In genomic region chr1:248841702-248842395, GRCh38 we compare ENCODE assay signal across 8 cellular contexts. TPM values are rescaled to one million over a fixed set of nuclear protein-coding genes. Genes with fewer than 3 reads are reported as not detected.
DNase-seq lines count a peak whose midpoint lies in the region; ATAC-seq and TF ChIP-seq lines count a peak whose summit lies in the region.

No MANE protein-coding gene starts in this region.

- no peaks in the 10 kb centered on the region for H3K9me3 ChIP-seq in T-helper 17 cell (ENCODE audit: control insufficient read depth, low read length, poor library complexity, severe bottlenecking)

- TF ChIP-seq CTCF in GM12874 (IDR thresholded peaks at IDR 0.05; ENCODE audit: insufficient read depth, low read depth, low read length) (peak; percentile 51), epithelial cell of proximal tubule (conservative IDR thresholded peaks at IDR 0.05; ENCODE audit: low read depth, low read length) (peak; percentile 64), osteocyte (IDR thresholded peaks at IDR 0.05) (peak; percentile 55)

- no peaks in the 10 kb centered on the region for H3K9me3 Mint-ChIP-seq in osteocyte (ENCODE audit: unreplicated experiment)

- H3K36me3 Mint-ChIP-seq in T-helper 17 cell (ENCODE audit: low read depth) (peaks cover 2% of the 10 kb centered on the region), osteocyte (ENCODE audit: unreplicated experiment) (peaks cover 20% of the 10 kb centered on the region)

- H3K4me3 Mint-ChIP-seq in T-helper 17 cell (no peak overlapping the region), osteocyte (ENCODE audit: unreplicated experiment) (no peak overlapping the region)

- peak; percentile 47 for DNase-seq in AG20443 (ENCODE audit: low spot score)
- DNase-seq in T-helper 17 cell = peak in 1 of 3 donors; percentile 39
- DNase-seq in epithelial cell of proximal tubule (ENCODE audit: low read depth) = no peak
- DNase-seq in osteocyte (ENCODE audit: extremely low spot score, unreplicated experiment) = no peak

- no peak for ATAC-seq in T-helper 17 cell
- ATAC-seq in HG02678 (IDR thresholded peaks at IDR 0.05; ENCODE audit: unreplicated experiment) = no peak
- no peak for ATAC-seq in GM21619 (IDR thresholded peaks at IDR 0.05; ENCODE audit: unreplicated experiment)
- no peak for ATAC-seq in HG03442 (IDR thresholded peaks at IDR 0.05; ENCODE audit: unreplicated experiment)

- no peak overlapping the region for H3K4me3 ChIP-seq in epithelial cell of proximal tubule (ENCODE audit: low read depth, low read length)

- H3K27me3 Mint-ChIP-seq in T-helper 17 cell (no peaks in the 10 kb centered on the region), osteocyte (ENCODE audit: unreplicated experiment) (no peaks in the 10 kb centered on the region)

- H3K27ac Mint-ChIP-seq in T-helper 17 cell (peak overlapping the region; percentile 60), osteocyte (ENCODE audit: unreplicated experiment) (no peak overlapping the region)

- H3K4me1 Mint-ChIP-seq in T-helper 17 cell (peaks cover 19% of the 10 kb centered on the region), osteocyte (ENCODE audit: unreplicated experiment) (peaks cover 17% of the 10 kb centered on the region)

RNA-seq across cellular contexts. Expression of gene ZNF672, which starts 3.8 kb away (rescaled TPM):
- total RNA-seq in T-helper 17 cell (10 to 100 TPM; 23.1 to 28.8 TPM), epithelial cell of proximal tubule (26.1 and 32.6 TPM in 2 replicates), osteocyte (21.1 and 24.1 TPM in 2 replicates)

RNA-seq across cellular contexts. Expression of gene SH3BP5L, which starts 16.1 kb away (rescaled TPM):
- total RNA-seq in T-helper 17 cell = 10 to 100 TPM; 13.3 to 20.0 TPM
- total RNA-seq in epithelial cell of proximal tubule = 23.5 and 25.6 TPM in 2 replicates
- total RNA-seq in osteocyte = 32.4 and 33.2 TPM in 2 replicates

RNA-seq across cellular contexts. Expression of gene ZNF692, which starts 17.0 kb away (rescaled TPM):
- 10 to 100 TPM; 35.0 to 41.4 TPM for total RNA-seq in T-helper 17 cell
- 24.0 and 35.7 TPM in 2 replicates for total RNA-seq in epithelial cell of proximal tubule
- total RNA-seq in osteocyte = 32.1 and 39.9 TPM in 2 replicates
